In genomic region chr2:29456429-29456828, GRCh38 we compare ENCODE assay signal across 26 cellular contexts.
DNase-seq lines count a peak whose midpoint lies in the region; ATAC-seq, FAIRE-seq and TF ChIP-seq lines count a peak whose summit lies in the region.
"Had no signal": no experiment of that assay in that cellular context is flagged by ENCODE, and none has a peak within 500 bp of the region (broad histone marks: within the 10 kb centered on the region; RNA-seq: fewer than 3 reads in every experiment).

No MANE protein-coding gene starts in this region.

- H3K27ac ChIP-seq in HepG2 (ENCODE audit: extremely low read length, insufficient read depth, low read length) = no peak overlapping the region
- H3K27ac ChIP-seq in right lobe of liver = no peak overlapping the region
- H3K27ac ChIP-seq: 22Rv1, C4-2B, GM23248 had no signal

- no peaks in the 10 kb centered on the region for H3K36me3 ChIP-seq in HepG2 (replicated peaks in 1 of 2; ENCODE audit: control insufficient read depth in 1 of 2, insufficient read depth in 2 of 2, low read length in 2 of 2)
- no peaks in the 10 kb centered on the region for H3K36me3 ChIP-seq in right lobe of liver
- H3K36me3 ChIP-seq in adipocyte (ENCODE audit: control insufficient read depth, insufficient read depth, low read length, severe bottlenecking) = no peaks in the 10 kb centered on the region
- H3K36me3 ChIP-seq in MG63 = no peaks in the 10 kb centered on the region
- H3K36me3 ChIP-seq: BE2C had no signal

- no TSS peak for BruUV-seq in HepG2 (replicated peaks; lab: Mats Ljungman, UMichigan)

- intact Hi-C loops in HepG2 (cut with micrococcal nuclease; ENCODE audit: unreplicated experiment) = no loop called here
- intact Hi-C loops in right lobe of liver (cut with DNase I) = no loop called here

- TF ChIP-seq RAD21 in HepG2 (CRISPR knock-in tag; IDR thresholded peaks at IDR 0.05) = no peak

- CTCF ChIA-PET in HepG2 (lab: Yijun Ruan, JAX; ENCODE audit: low intra/inter-chr PET ratio, low total read pairs) = no interaction called here

- H3K79me2 ChIP-seq in HepG2 (ENCODE audit: insufficient read depth, low read length) = no peaks in the 10 kb centered on the region

- H3K4me2 ChIP-seq in HepG2 (ENCODE audit: low read depth, low read length) = no peak overlapping the region

- POLR2A ChIA-PET in HepG2 (lab: Yijun Ruan, JAX) = no interaction called here

- in situ Hi-C loops in HepG2 (cut with HindIII; ENCODE audit: extremely low pct_ligation_motif_present, low pct_unique_long_range_greater_than_20kb) = no loop called here

- H2AFZ ChIP-seq in HepG2 (ENCODE audit: low read length) = no peak overlapping the region
- H2AFZ ChIP-seq: GM23248 had no signal

- TF ChIP-seq EP300 in HepG2 (IDR thresholded peaks at IDR 0.05; ENCODE audit: low read depth in 2 of 2, low read length in 2 of 2) = no peak
- TF ChIP-seq EP300 in HepG2 (CRISPR knock-in tag; IDR thresholded peaks at IDR 0.05; ENCODE audit: borderline replicate concordance) = no peak

- DNase-seq in HepG2 (ENCODE audit: low spot score) (no peak), right lobe of liver (no peak), adipocyte (ENCODE audit: low read depth) (peak; percentile 38), fibroblast of gingiva (ENCODE audit: low read depth) (peak; percentile 54), DMS 273 (lab: John Stamatoyannopoulos, UW; ENCODE audit: unreplicated experiment) (no peak), MG63 (no peak)
- no peak for DNase-seq in activated T-cell treated with anti-CD3 and anti-CD28 coated beads, Interleukin-2, amount 50 U/mL, for 1 hour
- DNase-seq: ACHN; AML-193; BE2C; Caco-2; CD4-positive, CD25-positive, alpha-beta regulatory T cell; CD8-positive, alpha-beta T cell; DMS 273 treated with DMSO at 0.1 percent for 48 hours; DMS79; EL; GDM1; GM23248; H7; HCEC 1CT had no signal

- no peaks in the 10 kb centered on the region for H3K4me1 ChIP-seq in HepG2 (ENCODE audit: insufficient read depth, low read length)
- no peaks in the 10 kb centered on the region for H3K4me1 ChIP-seq in right lobe of liver
- H3K4me1 ChIP-seq in adipocyte (ENCODE audit: control insufficient read depth, insufficient read depth, low read length) = peaks cover 37% of the 10 kb centered on the region
- H3K4me1 ChIP-seq: Caco-2 had no signal

- H3K27me3 ChIP-seq in HepG2 (ENCODE audit: control insufficient read depth in 1 of 2, insufficient read depth in 2 of 2, low read length in 2 of 2) = 0 out of 5 replicates have a peak, but pooled peaks cover 1 to 3% of the 10 kb centered on the region in 2 experiments
- H3K27me3 ChIP-seq in right lobe of liver = no peaks in the 10 kb centered on the region
- H3K27me3 ChIP-seq in adipocyte (replicated peaks; ENCODE audit: control insufficient read depth, insufficient read depth, low read length) = no peaks in the 10 kb centered on the region
- H3K27me3 ChIP-seq in MG63 = no peaks in the 10 kb centered on the region
- H3K27me3 ChIP-seq: BE2C had no signal

- no peaks in the 10 kb centered on the region for H4K20me1 ChIP-seq in HepG2 (ENCODE audit: insufficient read depth, low read length)

- no peak for FAIRE-seq in HepG2 (lab: Jason Lieb, UNC)
- FAIRE-seq: A204.1, GM12878, GM19239, H1 had no signal

- no peak for ATAC-seq in HepG2
- no peak for ATAC-seq in right lobe of liver
- ATAC-seq: CD8-positive, alpha-beta T cell; GM12878 had no signal

- no peak overlapping the region for H3K4me3 ChIP-seq in HepG2 (replicated peaks in 1 of 3; ENCODE audit: insufficient read depth in 1 of 3, low read depth in 2 of 3, low read length in 3 of 3)
- no peak overlapping the region for H3K4me3 ChIP-seq in right lobe of liver
- H3K4me3 ChIP-seq in adipocyte (ENCODE audit: low read length) = no peak overlapping the region
- no peak overlapping the region for H3K4me3 ChIP-seq in MG63
- H3K4me3 ChIP-seq: GM12878, GM23248 had no signal

- no peak for TF ChIP-seq POLR2A in HepG2 (IDR thresholded peaks at IDR 0.05; ENCODE audit: insufficient read depth in 1 of 2, low read depth in 2 of 2, low read length in 2 of 2)
- TF ChIP-seq POLR2A in right lobe of liver (IDR thresholded peaks at IDR 0.05) = no peak

- H3K9ac ChIP-seq in HepG2 (ENCODE audit: insufficient read depth, low read depth, low read length) (no peak overlapping the region), adipocyte (ENCODE audit: low read length) (no peak overlapping the region)
- H3K9ac ChIP-seq: GM23248 had no signal

- H3K9me3 ChIP-seq in HepG2 (ENCODE audit: low read length) (no peaks in the 10 kb centered on the region), right lobe of liver (no peaks in the 10 kb centered on the region), adipocyte (ENCODE audit: control insufficient read depth, low read length) (no peaks in the 10 kb centered on the region), MG63 (no peaks in the 10 kb centered on the region)
- H3K9me3 ChIP-seq: BE2C, Caco-2 had no signal

- no peak for TF ChIP-seq CTCF in HepG2 (CRISPR knock-in tag; IDR thresholded peaks at IDR 0.05)
- no peak for TF ChIP-seq CTCF in right lobe of liver (IDR thresholded peaks at IDR 0.05)

TF ChIP-seq in HepG2, 621 proteins besides CTCF, POLR2A, EP300 and RAD21:
- no peak for TF ChIP-seq ZNF570 (CRISPR knock-in tag; IDR thresholded peaks at IDR 0.05; ENCODE audit: borderline replicate concordance)
- TF ChIP-seq CEBPB (IDR thresholded peaks at IDR 0.05; ENCODE audit: borderline replicate concordance, low read depth, low read length) = peak; percentile 79

Comparison
In these comparisons a context has a peak if more than half of its experiments do, and no peak if none do; other contexts are left out.
1. DNase-seq: peak in adipocyte (single experiment) and fibroblast of gingiva (single experiment); none in HepG2 (single experiment), right lobe of liver (0 of 3), DMS 273 (single experiment), MG63 (single experiment) and activated T-cell treated with anti-CD3 and anti-CD28 coated beads, Interleukin-2, amount 50 U/mL, for 1 hour (single experiment).